In genomic region chr11:62393735-62394134, GRCh38 we compare ENCODE assay signal across 1 cellular context.
TF ChIP-seq lines count a peak whose summit lies in the region.

No MANE protein-coding gene starts in this region.

TF ChIP-seq in K562, 482 proteins besides CTCF, POLR2A, EP300 and RAD21:
- no peak for TF ChIP-seq PHTF2 (CRISPR knock-in tag; IDR thresholded peaks at IDR 0.05)
- no peak for TF ChIP-seq KLF6 (CRISPR knock-in tag; IDR thresholded peaks at IDR 0.05; ENCODE audit: borderline replicate concordance)
- TF ChIP-seq ZBTB1 (CRISPR knock-in tag; IDR thresholded peaks at IDR 0.05; ENCODE audit: borderline replicate concordance, low read depth): no peak
- TF ChIP-seq SREBF1 (IDR thresholded peaks at IDR 0.05; ENCODE audit: borderline replicate concordance, low read depth, low read length): no peak
- TF ChIP-seq SMARCA4 (IDR thresholded peaks at IDR 0.05): no peak
